In genomic region chr3:195062866-195063540, GRCh38 we compare ENCODE assay signal across 19 cellular contexts.
A peak's percentile ranks its signal among the peaks of the same experiment; 100 is the strongest.
DNase-seq lines count a peak whose midpoint lies in the region; ATAC-seq, FAIRE-seq and TF ChIP-seq lines count a peak whose summit lies in the region.
"Had no signal": no experiment of that assay in that cellular context is flagged by ENCODE, and none has a peak within 500 bp of the region (broad histone marks: within the 10 kb centered on the region; RNA-seq: fewer than 3 reads in every experiment).

No MANE protein-coding gene starts in this region.

- TF ChIP-seq EP300 in HepG2 (IDR thresholded peaks at IDR 0.05; ENCODE audit: low read depth in 2 of 2, low read length in 2 of 2): no peak
- no peak for TF ChIP-seq EP300 in HepG2 (CRISPR knock-in tag; IDR thresholded peaks at IDR 0.05; ENCODE audit: borderline replicate concordance)

- TF ChIP-seq POLR2A in HepG2 (IDR thresholded peaks at IDR 0.05; ENCODE audit: insufficient read depth in 1 of 2, low read depth in 2 of 2, low read length in 2 of 2): no peak

- H3K79me2 ChIP-seq in HepG2 (ENCODE audit: insufficient read depth, low read length): no peaks in the 10 kb centered on the region

- H3K4me3 ChIP-seq in Panc1 (ENCODE audit: low read depth in 2 of 2, low read length in 2 of 2) (no peak overlapping the region), HepG2 (replicated peaks in 1 of 3; ENCODE audit: insufficient read depth in 1 of 3, low read depth in 2 of 3, low read length in 3 of 3) (no peak overlapping the region), upper lobe of right lung (no peak overlapping the region)

- DNase-seq in Right ventricle myocardium inferior (ENCODE audit: missing footprints) (peak; percentile 53), cardiac septum (ENCODE audit: low spot score) (no peak), Panc1 (ENCODE audit: low read depth, low spot score) (no peak), HepG2 (ENCODE audit: low spot score) (no peak), upper lobe of right lung (peak; percentile 40), SW480 (ENCODE audit: low spot score) (no peak), nephron progenitor cell (no peak), NAMALWA (ENCODE audit: low spot score) (no peak)
- DNase-seq: 8988T, BE2C, DND-41, KG1, NCI-H1048, NCI-H1436 treated with DMSO at 0.1 percent for 48 hours, NCI-H2029 treated with DMSO at 0.1 percent for 48 hours, NCI-H748 treated with DMSO at 0.1 percent for 48 hours had no signal

- H3K27me3 Mint-ChIP-seq in nephron progenitor cell (ENCODE audit: low read depth, poor library complexity): peaks cover 6% of the 10 kb centered on the region

- H3K4me1 Mint-ChIP-seq in nephron progenitor cell: peaks cover 67% of the 10 kb centered on the region

- TF ChIP-seq CTCF in Panc1 (IDR thresholded peaks at IDR 0.05) (no peak), HepG2 (CRISPR knock-in tag; IDR thresholded peaks at IDR 0.05) (no peak), upper lobe of right lung (IDR thresholded peaks at IDR 0.05) (no peak), nephron progenitor cell (IDR thresholded peaks at IDR 0.05) (no peak)

- H3K36me3 Mint-ChIP-seq in nephron progenitor cell (ENCODE audit: low read depth): peaks cover 34% of the 10 kb centered on the region

- CTCF ChIA-PET in Panc1 (lab: Charles Lee) (no interaction called here), HepG2 (lab: Yijun Ruan, JAX; ENCODE audit: low intra/inter-chr PET ratio, low total read pairs) (no interaction called here)

- intact Hi-C loops in Right ventricle myocardium inferior (cut with DNase I): loop anchor here (5.0 kb wide), 1 partner anchor 34 kb away; no protein-coding TSS in a partner anchor
- intact Hi-C loops in cardiac septum (cut with DNase I): no loop called here
- intact Hi-C loops in Panc1 (cut with micrococcal nuclease; ENCODE audit: unreplicated experiment): no loop called here
- intact Hi-C loops in HepG2 (cut with micrococcal nuclease; ENCODE audit: unreplicated experiment): loop anchor here (10.0 kb wide), 1 partner anchor 58 kb away; no protein-coding TSS in a partner anchor
- intact Hi-C loops in upper lobe of right lung (cut with DNase I): no loop called here

- FAIRE-seq in HepG2 (lab: Jason Lieb, UNC): no peak
- FAIRE-seq: G401.6 had no signal

- H3K27ac ChIP-seq in Panc1 (ENCODE audit: low read length): peak overlapping the region; percentile 44
- H3K27ac ChIP-seq in HepG2 (ENCODE audit: extremely low read length, insufficient read depth, low read length): no peak overlapping the region
- H3K27ac ChIP-seq in upper lobe of right lung: no peak overlapping the region
- H3K27ac ChIP-seq: RWPE1 had no signal

- POLR2A ChIA-PET in Panc1 (lab: Charles Lee): no interaction called here
- POLR2A ChIA-PET in HepG2 (lab: Yijun Ruan, JAX): interaction anchor here (0.8 kb wide), 1 partner anchor 391 kb away, joined by 3 read pairs; the partner anchor contains the start of gene LSG1

- no peak overlapping the region for H3K27ac Mint-ChIP-seq in nephron progenitor cell

- no peak for TF ChIP-seq RAD21 in HepG2 (CRISPR knock-in tag; IDR thresholded peaks at IDR 0.05)

- H3K4me1 ChIP-seq in Panc1 (ENCODE audit: control insufficient read depth, insufficient read depth, low read length) (no peaks in the 10 kb centered on the region), HepG2 (ENCODE audit: insufficient read depth, low read length) (peaks cover 49% of the 10 kb centered on the region), upper lobe of right lung (no peaks in the 10 kb centered on the region)
- H3K4me1 ChIP-seq: BE2C had no signal

- WGBS in HepG2 (ENCODE audit: low lambda C conversion rate): 44% methylated on average over 10 of the region's 20 CpGs

- no peak overlapping the region for H3K4me3 Mint-ChIP-seq in nephron progenitor cell

- in situ Hi-C loops in Panc1 (cut with HindIII; ENCODE audit: low pct_unique_long_range_greater_than_20kb, low sequenced_read_pairs) (no loop called here), HepG2 (cut with HindIII; ENCODE audit: extremely low pct_ligation_motif_present, low pct_unique_long_range_greater_than_20kb) (no loop called here)

- no peaks in the 10 kb centered on the region for H3K9me3 ChIP-seq in Panc1 (ENCODE audit: control insufficient read depth, insufficient read depth, low read depth, low read length)
- H3K9me3 ChIP-seq in HepG2 (ENCODE audit: low read length): no peaks in the 10 kb centered on the region
- no peaks in the 10 kb centered on the region for H3K9me3 ChIP-seq in upper lobe of right lung
- H3K9me3 ChIP-seq: BE2C had no signal

- peaks cover 21% of the 10 kb centered on the region for H3K9me3 Mint-ChIP-seq in nephron progenitor cell

- H3K4me2 ChIP-seq in HepG2 (ENCODE audit: low read depth, low read length): no peak overlapping the region

- BruUV-seq in Panc1 (replicated peaks; lab: Mats Ljungman, UMichigan) (no TSS peak), HepG2 (replicated peaks; lab: Mats Ljungman, UMichigan) (no TSS peak)

- H3K27me3 ChIP-seq in Panc1 (ENCODE audit: control insufficient read depth, insufficient read depth, low read length): no peaks in the 10 kb centered on the region
- H3K27me3 ChIP-seq in HepG2 (ENCODE audit: control insufficient read depth in 1 of 2, insufficient read depth in 2 of 2, low read length in 2 of 2): peaks cover 3 to 11% of the 10 kb centered on the region in 2 experiments; a peak in 1 of 5 replicates
- no peaks in the 10 kb centered on the region for H3K27me3 ChIP-seq in upper lobe of right lung
- H3K27me3 ChIP-seq: BE2C had no signal

- ATAC-seq in Right ventricle myocardium inferior (no peak), Panc1 (no peak), HepG2 (peak; percentile 18; the same call in 2 of the 3 replicates), upper lobe of right lung (no peak)
- ATAC-seq: HCT116 had no signal

- H2AFZ ChIP-seq in HepG2 (ENCODE audit: low read length): no peak overlapping the region

- no peaks in the 10 kb centered on the region for H4K20me1 ChIP-seq in HepG2 (ENCODE audit: insufficient read depth, low read length)

- no peaks in the 10 kb centered on the region for H3K36me3 ChIP-seq in Panc1 (ENCODE audit: control insufficient read depth, insufficient read depth, low read length)
- H3K36me3 ChIP-seq in HepG2 (replicated peaks in 1 of 2; ENCODE audit: control insufficient read depth in 1 of 2, insufficient read depth in 2 of 2, low read length in 2 of 2): 0 out of 5 replicates have a peak, but pooled peaks cover 0 to 2% of the 10 kb centered on the region in 2 experiments
- H3K36me3 ChIP-seq in upper lobe of right lung: no peaks in the 10 kb centered on the region
- H3K36me3 ChIP-seq: BE2C had no signal

- H3K9ac ChIP-seq in HepG2 (ENCODE audit: insufficient read depth, low read depth, low read length): no peak overlapping the region

TF ChIP-seq in HepG2, 621 proteins besides CTCF, POLR2A, EP300 and RAD21:
- TF ChIP-seq EEA1 (CRISPR knock-in tag; IDR thresholded peaks at IDR 0.05; ENCODE audit: borderline replicate concordance) (no peak), ZFP41 (CRISPR knock-in tag; IDR thresholded peaks at IDR 0.05; ENCODE audit: borderline replicate concordance) (no peak), ZNF382 (CRISPR knock-in tag; IDR thresholded peaks at IDR 0.05; ENCODE audit: borderline replicate concordance) (no peak), ZNF547 (CRISPR knock-in tag; IDR thresholded peaks at IDR 0.05) (no peak), ZNF225 (CRISPR knock-in tag; IDR thresholded peaks at IDR 0.05) (no peak), ZNF780A (CRISPR knock-in tag; IDR thresholded peaks at IDR 0.05) (no peak), ARID3A (IDR thresholded peaks at IDR 0.05; ENCODE audit: low read depth, low read length) (no peak), MBD4 (IDR thresholded peaks at IDR 0.05; ENCODE audit: borderline replicate concordance, low read length) (no peak)
TF ChIP-seq in HepG2: peak in this region for 0.

Comparison
In these comparisons a context has a peak if more than half of its experiments do, and no peak if none do; other contexts are left out.
1. DNase-seq: peak in Right ventricle myocardium inferior (single experiment) and upper lobe of right lung (single experiment); none in cardiac septum (single experiment), Panc1 (single experiment), HepG2 (single experiment), SW480 (single experiment), nephron progenitor cell (single experiment) and NAMALWA (single experiment).
2. intact Hi-C loops: an anchor here in Right ventricle myocardium inferior (5.0 kb wide) and HepG2 (10.0 kb wide); none called in cardiac septum, Panc1 and upper lobe of right lung.